ENCODE assay signal across 8 cellular contexts in the genomic region with DNA sequence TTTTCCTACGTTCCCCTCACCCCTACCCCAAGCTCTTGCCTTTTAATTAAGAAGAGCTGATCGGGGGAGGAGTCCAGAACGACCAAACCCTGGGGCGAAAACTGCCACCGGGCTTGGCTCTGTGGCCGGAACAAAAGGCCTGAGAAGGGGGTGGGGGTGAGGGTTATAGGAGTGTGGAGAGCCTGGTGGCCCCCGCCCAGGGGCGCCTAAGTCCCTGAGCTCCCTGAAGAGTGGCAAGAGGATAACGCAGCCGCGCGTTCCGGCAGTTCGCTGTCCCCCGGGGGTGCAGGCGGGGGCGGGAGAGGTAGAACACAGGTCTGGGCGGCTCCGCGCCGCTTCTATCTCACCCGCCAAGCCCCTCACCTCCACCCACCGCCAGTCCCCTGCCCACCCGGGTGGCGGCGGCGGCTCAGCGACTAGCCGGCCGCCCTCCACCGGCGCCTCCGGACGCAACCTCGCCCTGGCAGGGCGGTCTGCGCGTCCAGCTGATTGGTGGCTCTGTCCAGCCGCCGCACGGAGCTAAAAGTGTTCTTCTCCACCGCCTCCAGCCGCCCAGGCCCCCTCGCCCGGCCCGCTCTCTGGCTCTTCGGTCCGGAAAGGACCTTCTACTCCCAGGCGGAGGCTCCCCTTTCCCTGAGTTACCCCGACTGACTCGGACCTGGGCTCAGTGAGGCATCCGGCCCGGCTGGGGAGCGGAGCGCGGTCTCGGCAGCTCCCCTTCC. TPM values are rescaled to one million over a fixed set of nuclear protein-coding genes. Genes with fewer than 3 reads are reported as not detected.
DNase-seq lines count a peak whose midpoint lies in the region; ATAC-seq, FAIRE-seq and TF ChIP-seq lines count a peak whose summit lies in the region.

No MANE protein-coding gene starts in this region.

- TF ChIP-seq CTCF in brain microvascular endothelial cell (IDR thresholded peaks at IDR 0.05; ENCODE audit: low read depth, low read length, missing control alignments): no peak
- no peak for TF ChIP-seq CTCF in CD14-positive monocyte (IDR thresholded peaks at IDR 0.05)

- DNase-seq in activated CD8-positive, alpha-beta memory T cell treated with anti-CD3 and anti-CD28 coated beads, Interleukin-2, amount 10 ng/mL, durations not matched to agents 7 days and 5 days: no peak
- DNase-seq in activated CD8-positive, alpha-beta memory T cell treated with anti-CD3 and anti-CD28 coated beads, Interleukin-2, amount 50 U/mL, for 48 hours: no peak
- no peak for DNase-seq in brain microvascular endothelial cell
- DNase-seq in kidney tubule cell (ENCODE audit: low spot score): peak; percentile 53
- peak; percentile 18 for DNase-seq in urothelium cell line (ENCODE audit: low spot score)
- no peak for DNase-seq in GM12891 (ENCODE audit: insufficient read length, low spot score)
- DNase-seq in CD14-positive monocyte (ENCODE audit: low spot score): no peak

- no peak for TF ChIP-seq POLR2A in GM12891 (IDR thresholded peaks at IDR 0.05; ENCODE audit: low read depth, low read length)

- ATAC-seq in activated CD8-positive, alpha-beta memory T cell treated with anti-CD3 and anti-CD28 coated beads, Interleukin-2, amount 10 ng/mL, durations not matched to agents 7 days and 5 days: no peak
- no peak for ATAC-seq in HG03039 (IDR thresholded peaks at IDR 0.05; ENCODE audit: unreplicated experiment)

- no peak overlapping the region for H3K4me3 Mint-ChIP-seq in activated CD8-positive, alpha-beta memory T cell treated with anti-CD3 and anti-CD28 coated beads, Interleukin-2, amount 10 ng/mL, durations not matched to agents 7 days and 5 days
- peak overlapping the region in 1 of 2 donors; percentile 76 for H3K4me3 Mint-ChIP-seq in CD14-positive monocyte

- H3K36me3 Mint-ChIP-seq in activated CD8-positive, alpha-beta memory T cell treated with anti-CD3 and anti-CD28 coated beads, Interleukin-2, amount 10 ng/mL, durations not matched to agents 7 days and 5 days: peaks cover 5% of the 10 kb centered on the region
- peaks cover 7 to 11% of the 10 kb centered on the region in 2 donors for H3K36me3 Mint-ChIP-seq in CD14-positive monocyte

- peaks cover 6% of the 10 kb centered on the region for H3K4me1 Mint-ChIP-seq in activated CD8-positive, alpha-beta memory T cell treated with anti-CD3 and anti-CD28 coated beads, Interleukin-2, amount 10 ng/mL, durations not matched to agents 7 days and 5 days
- peaks cover 6% of the 10 kb centered on the region for H3K4me1 Mint-ChIP-seq in CD14-positive monocyte

- H3K27me3 ChIP-seq in brain microvascular endothelial cell (replicated peaks): no peaks in the 10 kb centered on the region

- CTCF ChIA-PET in activated CD8-positive, alpha-beta memory T cell treated with anti-CD3 and anti-CD28 coated beads, Interleukin-2, amount 10 ng/mL, durations not matched to agents 7 days and 5 days (lab: Charles Lee): interaction anchor here (1.4 kb wide), 1 partner anchor 20 kb away, joined by 5 read pairs; no protein-coding TSS in a partner anchor

- in situ Hi-C loops in brain microvascular endothelial cell (cut with HindIII; ENCODE audit: low pct_ligation_motif_present, low sequenced_read_pairs): loop anchor here (25.0 kb wide), 1 partner anchor 193 kb away; no protein-coding TSS in a partner anchor

- no peaks in the 10 kb centered on the region for H3K36me3 ChIP-seq in brain microvascular endothelial cell (replicated peaks)

- peak overlapping the region; percentile 68 for H3K4me3 ChIP-seq in brain microvascular endothelial cell (ENCODE audit: low read depth, low read length)

- intact Hi-C loops in CD14-positive monocyte (cut with micrococcal nuclease): no loop called here

- peak overlapping the region; percentile 24 for H3K27ac Mint-ChIP-seq in activated CD8-positive, alpha-beta memory T cell treated with anti-CD3 and anti-CD28 coated beads, Interleukin-2, amount 10 ng/mL, durations not matched to agents 7 days and 5 days
- H3K27ac Mint-ChIP-seq in CD14-positive monocyte: no peak overlapping the region

- no peaks in the 10 kb centered on the region for H3K9me3 Mint-ChIP-seq in activated CD8-positive, alpha-beta memory T cell treated with anti-CD3 and anti-CD28 coated beads, Interleukin-2, amount 10 ng/mL, durations not matched to agents 7 days and 5 days (ENCODE audit: low read depth)
- peaks cover 6 to 33% (median 22%) of the 10 kb centered on the region in 7 donors for H3K9me3 Mint-ChIP-seq in CD14-positive monocyte

- no peak for FAIRE-seq in urothelium cell line (lab: Jason Lieb, UNC)
- FAIRE-seq in GM12891 (lab: Jason Lieb, UNC): no peak

- H3K27ac ChIP-seq in brain microvascular endothelial cell: peak overlapping the region; percentile 65

- peaks cover 64% of the 10 kb centered on the region for H3K27me3 Mint-ChIP-seq in activated CD8-positive, alpha-beta memory T cell treated with anti-CD3 and anti-CD28 coated beads, Interleukin-2, amount 10 ng/mL, durations not matched to agents 7 days and 5 days
- H3K27me3 Mint-ChIP-seq in CD14-positive monocyte (ENCODE audit: low read depth in 3 of 3): peaks cover 76 to 85% (median 76%) of the 10 kb centered on the region in 3 donors

TF ChIP-seq in GM12891, 5 proteins besides CTCF, POLR2A, EP300 and RAD21:
- TF ChIP-seq TAF1 (IDR thresholded peaks at IDR 0.05; ENCODE audit: low read depth, low read length) (no peak), POU2F2 (IDR thresholded peaks at IDR 0.05; ENCODE audit: low read depth, low read length) (no peak), POLR2AphosphoS5 (IDR thresholded peaks at IDR 0.05; ENCODE audit: low read depth, low read length) (no peak), PAX5 (IDR thresholded peaks at IDR 0.05; ENCODE audit: insufficient read depth, low read length, severe bottlenecking) (no peak), SPI1 (IDR thresholded peaks at IDR 0.05; ENCODE audit: low read depth, low read length) (no peak)

RNA-seq across cellular contexts. Expression of a gene that starts 18.8 kb away (rescaled TPM):
- not detected for total RNA-seq in activated CD8-positive, alpha-beta memory T cell treated with anti-CD3 and anti-CD28 coated beads, Interleukin-2, amount 10 ng/mL, durations not matched to agents 7 days and 5 days
- 0.04 TPM for polyA plus RNA-seq in GM12891 (2012; ENCODE audit: low read depth, missing spikeins)
- polyA plus RNA-seq in CD14-positive monocyte: not detected

Comparison
In these comparisons a context has a peak if more than half of its experiments do, and no peak if none do; other contexts are left out.
1. DNase-seq: peak in kidney tubule cell (single experiment) and urothelium cell line (single experiment); none in activated CD8-positive, alpha-beta memory T cell treated with anti-CD3 and anti-CD28 coated beads, Interleukin-2, amount 10 ng/mL, durations not matched to agents 7 days and 5 days (single experiment), activated CD8-positive, alpha-beta memory T cell treated with anti-CD3 and anti-CD28 coated beads, Interleukin-2, amount 50 U/mL, for 48 hours (single experiment), brain microvascular endothelial cell (single experiment), GM12891 (single experiment) and CD14-positive monocyte (single experiment).